ENCODE assay signal across 16 cellular contexts in the genomic region with DNA sequence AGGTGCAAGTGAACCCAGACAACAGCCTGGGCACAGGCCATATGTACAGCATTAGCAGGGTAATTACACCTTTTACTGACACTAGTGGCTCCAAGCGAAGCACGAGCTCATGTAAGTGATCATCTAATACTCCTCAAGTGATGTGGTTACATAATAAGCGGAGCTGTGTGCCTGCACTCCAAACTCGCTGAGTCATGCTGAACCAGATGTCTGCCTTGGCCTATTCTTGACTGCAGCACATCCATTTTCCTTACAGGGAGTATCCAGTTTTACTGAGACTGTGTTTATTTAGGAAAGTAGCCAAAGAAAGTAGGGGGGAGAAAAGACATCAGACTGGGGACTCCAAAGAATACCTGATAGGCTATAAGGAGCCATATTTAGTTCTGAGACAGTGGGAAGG.
A peak's percentile ranks its signal among the peaks of the same experiment; 100 is the strongest.
DNase-seq lines count a peak whose midpoint lies in the region; ATAC-seq, FAIRE-seq and TF ChIP-seq lines count a peak whose summit lies in the region.
"Had no signal": no experiment of that assay in that cellular context is flagged by ENCODE, and none has a peak within 500 bp of the region (broad histone marks: within the 10 kb centered on the region; RNA-seq: fewer than 3 reads in every experiment).

No MANE protein-coding gene starts in this region.

- no peaks in the 10 kb centered on the region for H3K79me2 ChIP-seq in GM23338 (replicated peaks; ENCODE audit: insufficient read depth)

- H3K9me3 ChIP-seq in BE2C, result no peaks in the 10 kb centered on the region
- no peaks in the 10 kb centered on the region for H3K9me3 ChIP-seq in psoas muscle

- no peaks in the 10 kb centered on the region for H4K20me1 ChIP-seq in GM23338 (replicated peaks; ENCODE audit: insufficient read depth)

- intact Hi-C loops in psoas muscle (cut with DNase I), result no loop called here

- H3K9me2 ChIP-seq in GM23338 (ENCODE audit: insufficient read depth), result peaks cover 13% of the 10 kb centered on the region

- POLR2A ChIA-PET in naive thymus-derived CD8-positive, alpha-beta T cell (lab: Charles Lee), result no interaction called here

- no peak overlapping the region for H3K4me3 Mint-ChIP-seq in GM23338
- H3K4me3 Mint-ChIP-seq in naive thymus-derived CD8-positive, alpha-beta T cell, result no peak overlapping the region
- H3K4me3 Mint-ChIP-seq: activated CD8-positive, alpha-beta T cell treated with anti-CD3 and anti-CD28 coated beads, Interleukin-2, amount 10 ng/mL, durations not matched to agents 7 days and 5 days; brain; HFFc6; nephron progenitor cell had no signal

- peaks cover 26% of the 10 kb centered on the region for H3K9me3 Mint-ChIP-seq in GM23338
- peaks cover 0 to 18% (median 10%) of the 10 kb centered on the region in 9 donors for H3K9me3 Mint-ChIP-seq in naive thymus-derived CD8-positive, alpha-beta T cell

- H3K27me3 Mint-ChIP-seq in GM23338 (ENCODE audit: insufficient read depth, low read depth, poor library complexity), result peaks cover 2% of the 10 kb centered on the region
- peaks cover 0 to 7% (median 0%) of the 10 kb centered on the region in 5 donors for H3K27me3 Mint-ChIP-seq in naive thymus-derived CD8-positive, alpha-beta T cell
- H3K27me3 Mint-ChIP-seq: brain had no signal

- H3K27me3 ChIP-seq in BE2C, result no peaks in the 10 kb centered on the region
- H3K27me3 ChIP-seq in GM23338 (ENCODE audit: insufficient read depth), result no peaks in the 10 kb centered on the region
- no peaks in the 10 kb centered on the region for H3K27me3 ChIP-seq in psoas muscle (ENCODE audit: insufficient read depth in 3 of 3, low read length in 2 of 3)
- H3K27me3 ChIP-seq: left lung, sigmoid colon had no signal

- no peak overlapping the region for H3K4me3 ChIP-seq in BE2C (ENCODE audit: low read depth, low read length)
- H3K4me3 ChIP-seq in GM23338, result no peak overlapping the region
- H3K4me3 ChIP-seq in psoas muscle, result no peak overlapping the region
- H3K4me3 ChIP-seq: left lung, sigmoid colon had no signal

- 81 to 91% (median 87%) methylated on average over 4 of the region's 4 CpGs for WGBS in psoas muscle, 3 donors

- H3K36me3 ChIP-seq in BE2C (no peaks in the 10 kb centered on the region), GM23338 (ENCODE audit: insufficient read depth) (no peaks in the 10 kb centered on the region; the same call in 1 of the 2 replicates), psoas muscle (ENCODE audit: insufficient read depth in 1 of 2, low read depth in 1 of 2) (no peaks in the 10 kb centered on the region)
- H3K36me3 ChIP-seq: left lung, sigmoid colon had no signal

- peak; percentile 8 for DNase-seq in BE2C
- peak; percentile 39 for DNase-seq in GM23338 (ENCODE audit: low spot score)
- DNase-seq in SHP77 (lab: John Stamatoyannopoulos, UW), result peak; percentile 76 to 82
- DNase-seq in fibroblast of peridontal ligament (ENCODE audit: extremely low read depth), result peak; percentile 1
- no peak for DNase-seq in RCC 7860 (ENCODE audit: low spot score)
- no peak for DNase-seq in psoas muscle
- no peak for DNase-seq in naive thymus-derived CD8-positive, alpha-beta T cell
- DNase-seq in HTR-8/SVneo (ENCODE audit: insufficient read length, low spot score), result no peak
- DNase-seq: activated CD8-positive, alpha-beta T cell treated with anti-CD3 and anti-CD28 coated beads, Interleukin-2, amount 10 ng/mL, durations not matched to agents 7 days and 5 days; HFFc6; left lung; nephron progenitor cell; sigmoid colon; stimulated activated naive CD4-positive, alpha-beta T cell treated with Interleukin-2 at 50 U/mL for 16 hours had no signal

- H3F3A ChIP-seq in GM23338 (replicated peaks; ENCODE audit: low read depth), result no peaks in the 10 kb centered on the region

- no peaks in the 10 kb centered on the region for H3K4me1 Mint-ChIP-seq in GM23338
- no peaks in the 10 kb centered on the region for H3K4me1 Mint-ChIP-seq in naive thymus-derived CD8-positive, alpha-beta T cell
- H3K4me1 Mint-ChIP-seq: brain, nephron progenitor cell had no signal

- no peak overlapping the region for H3K27ac ChIP-seq in GM23338 (ENCODE audit: low read depth)
- no peak overlapping the region for H3K27ac ChIP-seq in psoas muscle
- H3K27ac ChIP-seq: C4-2B, left lung, sigmoid colon had no signal

- ATAC-seq in GM23338, result no peak
- ATAC-seq in psoas muscle, result no peak
- ATAC-seq in naive thymus-derived CD8-positive, alpha-beta T cell, result no peak
- ATAC-seq: activated CD8-positive, alpha-beta T cell treated with anti-CD3 and anti-CD28 coated beads, Interleukin-2, amount 10 ng/mL, durations not matched to agents 7 days and 5 days; left lung had no signal

- H3K27ac Mint-ChIP-seq in GM23338, result no peak overlapping the region
- H3K27ac Mint-ChIP-seq in naive thymus-derived CD8-positive, alpha-beta T cell, result no peak overlapping the region
- H3K27ac Mint-ChIP-seq: activated CD8-positive, alpha-beta T cell treated with anti-CD3 and anti-CD28 coated beads, Interleukin-2, amount 10 ng/mL, durations not matched to agents 7 days and 5 days; brain; HFFc6; nephron progenitor cell had no signal

- H3K4me1 ChIP-seq in BE2C (no peaks in the 10 kb centered on the region), GM23338 (ENCODE audit: insufficient read depth) (no peaks in the 10 kb centered on the region), psoas muscle (no peaks in the 10 kb centered on the region)
- H3K4me1 ChIP-seq: left lung, sigmoid colon had no signal

- TF ChIP-seq CTCF in BE2C (IDR thresholded peaks at IDR 0.05; ENCODE audit: low read depth, low read length) (no peak), GM23338 (conservative IDR thresholded peaks at IDR 0.05; ENCODE audit: low read depth in 2 of 2) (no peak), psoas muscle (IDR thresholded peaks at IDR 0.05) (no peak)

- peaks cover 26% of the 10 kb centered on the region for H3K36me3 Mint-ChIP-seq in GM23338 (ENCODE audit: low read depth)
- H3K36me3 Mint-ChIP-seq in naive thymus-derived CD8-positive, alpha-beta T cell, result peaks cover 0 to 12% (median 0%) of the 10 kb centered on the region in 3 donors

- no peak overlapping the region for H2AFZ ChIP-seq in GM23338

- no peak overlapping the region for H3K4me2 ChIP-seq in GM23338

- FAIRE-seq in RCC 7860 (lab: Jason Lieb, UNC) (no peak), HTR-8/SVneo (lab: Jason Lieb, UNC) (no peak)

TF ChIP-seq in GM23338, 12 proteins besides CTCF, POLR2A, EP300 and RAD21 (continues in another document):
- TF ChIP-seq STAT1 (IDR thresholded peaks at IDR 0.05; ENCODE audit: unreplicated experiment) (no peak), EZH2phosphoT487 (IDR thresholded peaks at IDR 0.05; ENCODE audit: unreplicated experiment) (no peak), JUNB (IDR thresholded peaks at IDR 0.05; ENCODE audit: unreplicated experiment) (no peak), ZNF114 (CRISPR knock-in tag; IDR thresholded peaks at IDR 0.05) (no peak)
- TF ChIP-seq, protein P1, sequence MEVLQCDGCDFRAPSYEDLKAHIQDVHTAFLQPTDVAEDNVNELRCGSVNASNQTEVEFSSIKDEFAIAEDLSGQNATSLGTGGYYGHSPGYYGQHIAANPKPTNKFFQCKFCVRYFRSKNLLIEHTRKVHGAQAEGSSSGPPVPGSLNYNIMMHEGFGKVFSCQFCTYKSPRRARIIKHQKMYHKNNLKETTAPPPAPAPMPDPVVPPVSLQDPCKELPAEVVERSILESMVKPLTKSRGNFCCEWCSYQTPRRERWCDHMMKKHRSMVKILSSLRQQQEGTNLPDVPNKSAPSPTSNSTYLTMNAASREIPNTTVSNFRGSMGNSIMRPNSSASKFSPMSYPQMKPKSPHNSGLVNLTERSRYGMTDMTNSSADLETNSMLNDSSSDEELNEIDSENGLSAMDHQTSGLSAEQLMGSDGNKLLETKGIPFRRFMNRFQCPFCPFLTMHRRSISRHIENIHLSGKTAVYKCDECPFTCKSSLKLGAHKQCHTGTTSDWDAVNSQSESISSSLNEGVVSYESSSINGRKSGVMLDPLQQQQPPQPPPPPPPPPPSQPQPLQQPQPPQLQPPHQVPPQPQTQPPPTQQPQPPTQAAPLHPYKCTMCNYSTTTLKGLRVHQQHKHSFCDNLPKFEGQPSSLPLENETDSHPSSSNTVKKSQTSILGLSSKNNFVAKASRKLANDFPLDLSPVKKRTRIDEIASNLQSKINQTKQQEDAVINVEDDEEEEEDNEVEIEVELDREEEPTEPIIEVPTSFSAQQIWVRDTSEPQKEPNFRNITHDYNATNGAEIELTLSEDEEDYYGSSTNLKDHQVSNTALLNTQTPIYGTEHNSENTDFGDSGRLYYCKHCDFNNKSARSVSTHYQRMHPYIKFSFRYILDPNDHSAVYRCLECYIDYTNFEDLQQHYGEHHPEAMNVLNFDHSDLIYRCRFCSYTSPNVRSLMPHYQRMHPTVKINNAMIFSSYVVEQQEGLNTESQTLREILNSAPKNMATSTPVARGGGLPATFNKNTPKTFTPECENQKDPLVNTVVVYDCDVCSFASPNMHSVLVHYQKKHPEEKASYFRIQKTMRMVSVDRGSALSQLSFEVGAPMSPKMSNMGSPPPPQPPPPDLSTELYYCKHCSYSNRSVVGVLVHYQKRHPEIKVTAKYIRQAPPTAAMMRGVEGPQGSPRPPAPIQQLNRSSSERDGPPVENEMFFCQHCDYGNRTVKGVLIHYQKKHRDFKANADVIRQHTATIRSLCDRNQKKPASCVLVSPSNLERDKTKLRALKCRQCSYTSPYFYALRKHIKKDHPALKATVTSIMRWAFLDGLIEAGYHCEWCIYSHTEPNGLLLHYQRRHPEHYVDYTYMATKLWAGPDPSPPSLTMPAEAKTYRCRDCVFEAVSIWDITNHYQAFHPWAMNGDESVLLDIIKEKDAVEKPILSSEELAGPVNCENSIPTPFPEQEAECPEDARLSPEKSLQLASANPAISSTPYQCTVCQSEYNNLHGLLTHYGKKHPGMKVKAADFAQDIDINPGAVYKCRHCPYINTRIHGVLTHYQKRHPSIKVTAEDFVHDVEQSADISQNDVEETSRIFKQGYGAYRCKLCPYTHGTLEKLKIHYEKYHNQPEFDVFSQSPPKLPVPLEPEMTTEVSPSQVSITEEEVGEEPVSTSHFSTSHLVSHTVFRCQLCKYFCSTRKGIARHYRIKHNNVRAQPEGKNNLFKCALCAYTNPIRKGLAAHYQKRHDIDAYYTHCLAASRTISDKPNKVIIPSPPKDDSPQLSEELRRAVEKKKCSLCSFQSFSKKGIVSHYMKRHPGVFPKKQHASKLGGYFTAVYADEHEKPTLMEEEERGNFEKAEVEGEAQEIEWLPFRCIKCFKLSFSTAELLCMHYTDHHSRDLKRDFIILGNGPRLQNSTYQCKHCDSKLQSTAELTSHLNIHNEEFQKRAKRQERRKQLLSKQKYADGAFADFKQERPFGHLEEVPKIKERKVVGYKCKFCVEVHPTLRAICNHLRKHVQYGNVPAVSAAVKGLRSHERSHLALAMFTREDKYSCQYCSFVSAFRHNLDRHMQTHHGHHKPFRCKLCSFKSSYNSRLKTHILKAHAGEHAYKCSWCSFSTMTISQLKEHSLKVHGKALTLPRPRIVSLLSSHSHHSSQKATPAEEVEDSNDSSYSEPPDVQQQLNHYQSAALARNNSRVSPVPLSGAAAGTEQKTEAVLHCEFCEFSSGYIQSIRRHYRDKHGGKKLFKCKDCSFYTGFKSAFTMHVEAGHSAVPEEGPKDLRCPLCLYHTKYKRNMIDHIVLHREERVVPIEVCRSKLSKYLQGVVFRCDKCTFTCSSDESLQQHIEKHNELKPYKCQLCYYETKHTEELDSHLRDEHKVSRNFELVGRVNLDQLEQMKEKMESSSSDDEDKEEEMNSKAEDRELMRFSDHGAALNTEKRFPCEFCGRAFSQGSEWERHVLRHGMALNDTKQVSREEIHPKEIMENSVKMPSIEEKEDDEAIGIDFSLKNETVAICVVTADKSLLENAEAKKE (CRISPR knock-in tag; IDR thresholded peaks at IDR 0.05), result no peak

Comparison
In these comparisons a context has a peak if more than half of its experiments do, and no peak if none do; other contexts are left out.
1. DNase-seq: peak in BE2C (single experiment), GM23338 (single experiment), SHP77 (2 of 2) and fibroblast of peridontal ligament (single experiment); none in RCC 7860 (single experiment), psoas muscle (0 of 2), naive thymus-derived CD8-positive, alpha-beta T cell (0 of 10) and HTR-8/SVneo (single experiment).